4 cellular contexts compared by ENCODE assay signal in the genomic region with DNA sequence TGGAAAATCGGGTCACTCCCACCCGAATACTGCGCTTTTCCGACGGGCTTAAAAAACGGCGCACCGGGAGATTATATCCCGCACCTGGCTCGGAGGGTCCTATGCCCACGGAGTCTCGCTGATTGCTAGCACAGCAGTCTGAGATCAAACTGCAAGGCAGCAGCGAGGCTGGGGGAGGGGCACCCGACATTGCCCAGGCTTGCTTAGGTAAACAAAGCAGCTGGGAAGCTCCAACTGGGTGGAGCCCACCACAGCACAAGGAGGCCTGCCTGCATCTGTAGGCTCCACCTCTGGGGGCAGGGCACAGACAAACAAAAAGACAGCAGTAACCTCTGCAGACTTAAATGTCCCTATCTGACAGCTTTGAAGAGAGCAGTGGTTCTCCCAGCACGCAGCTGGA. TPM values are rescaled to one million over a fixed set of nuclear protein-coding genes. Genes with fewer than 3 reads are reported as not detected.
"Had no signal": no experiment of that assay in that cellular context is flagged by ENCODE, and none has a peak within 500 bp of the region (broad histone marks: within the 10 kb centered on the region; RNA-seq: fewer than 3 reads in every experiment).

No MANE protein-coding gene starts in this region.

RNA-seq across cellular contexts. Expression of gene OTP, which starts 29.6 kb away (rescaled TPM):
- total RNA-seq: LHCN-M2, M059J, MCF 10A, NCI-H460 had no signal
